In the genomic region with DNA sequence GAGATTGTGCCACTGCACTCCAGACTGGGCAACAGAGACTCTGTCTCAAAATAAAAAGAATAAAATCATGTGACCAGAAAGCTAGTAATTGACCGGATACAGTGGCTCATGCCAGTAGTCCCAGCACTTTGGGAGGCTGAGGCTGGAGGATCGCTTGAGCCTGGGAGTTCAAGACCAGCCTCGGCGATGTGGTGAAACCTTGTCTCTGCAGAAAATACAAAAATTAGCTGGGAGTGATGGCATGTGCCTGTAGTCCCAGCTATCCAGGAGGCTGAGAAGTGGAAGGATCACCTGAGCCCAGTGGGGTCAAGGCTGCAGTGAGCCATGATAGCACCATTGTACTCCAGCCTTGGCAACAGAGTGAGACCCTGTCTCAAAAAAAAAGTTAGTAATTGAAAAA, we compare ENCODE assay signal across 25 cellular contexts.
"Had no signal": no experiment of that assay in that cellular context is flagged by ENCODE, and none has a peak within 500 bp of the region (broad histone marks: within the 10 kb centered on the region; RNA-seq: fewer than 3 reads in every experiment).

No MANE protein-coding gene starts in this region.

- H3K27ac Mint-ChIP-seq: activated CD4-positive, alpha-beta memory T cell treated with anti-CD3 and anti-CD28 coated beads, Interleukin-2, amount 10 ng/mL, durations not matched to agents 7 days and 5 days; activated CD4-positive, alpha-beta T cell treated with anti-CD3 and anti-CD28 coated beads, Interleukin-2, amount 10 ng/mL, durations not matched to agents 7 days and 5 days; activated CD8-positive, alpha-beta memory T cell treated with anti-CD3 and anti-CD28 coated beads, Interleukin-2, amount 10 ng/mL, durations not matched to agents 7 days and 5 days; neural progenitor cell; WTC11 had no signal

- H3K4me1 ChIP-seq: neural progenitor cell, testis, transverse colon had no signal

- H3K27ac ChIP-seq: epithelial cell of prostate, esophagus squamous epithelium, hepatocyte, neural progenitor cell, testis, transverse colon had no signal

- H3K9me3 Mint-ChIP-seq: activated CD4-positive, alpha-beta memory T cell treated with anti-CD3 and anti-CD28 coated beads, Interleukin-2, amount 10 ng/mL, durations not matched to agents 7 days and 5 days; activated CD4-positive, alpha-beta T cell treated with anti-CD3 and anti-CD28 coated beads, Interleukin-2, amount 10 ng/mL, durations not matched to agents 7 days and 5 days; neural progenitor cell had no signal

- ATAC-seq: activated CD8-positive, alpha-beta memory T cell treated with anti-CD3 and anti-CD28 coated beads, Interleukin-2, amount 10 ng/mL, durations not matched to agents 7 days and 5 days; left cardiac atrium; left ventricle myocardium superior; right cardiac atrium; stimulated activated naive CD8-positive, alpha-beta T cell treated with anti-CD3 and anti-CD28 coated beads, Interleukin-15, Interleukin-2, amounts not matched to agents 100 U/mL and 50 U/mL, for 24 hours; WTC11 had no signal

- H3K27me3 ChIP-seq: esophagus squamous epithelium, hepatocyte, neural progenitor cell, spleen, testis, transverse colon had no signal

- DNase-seq: activated CD4-positive, alpha-beta memory T cell treated with anti-CD3 and anti-CD28 coated beads, Interleukin-2, amount 10 ng/mL, durations not matched to agents 7 days and 5 days; activated CD4-positive, alpha-beta T cell treated with anti-CD3 and anti-CD28 coated beads for 1 hour; activated CD4-positive, alpha-beta T cell treated with anti-CD3 and anti-CD28 coated beads, Interleukin-2, amount 10 ng/mL, durations not matched to agents 7 days and 5 days; activated CD8-positive, alpha-beta memory T cell treated with anti-CD3 and anti-CD28 coated beads, Interleukin-2, amount 10 ng/mL, durations not matched to agents 7 days and 5 days; anterior cingulate cortex; dermis blood vessel endothelial cell; effector CD4-positive, alpha-beta T cell; esophagus squamous epithelium; foreskin melanocyte; islet precursor cell; left cardiac atrium; left ventricle myocardium superior; posterior cingulate gyrus; right cardiac atrium; spleen; stimulated activated naive CD8-positive, alpha-beta T cell treated with anti-CD3 and anti-CD28 coated beads, Interleukin-15, Interleukin-2, amounts not matched to agents 100 U/mL and 50 U/mL, for 24 hours; SW 1271; T-helper 2 cell; testis; transverse colon had no signal

- H3K27me3 Mint-ChIP-seq: activated CD4-positive, alpha-beta memory T cell treated with anti-CD3 and anti-CD28 coated beads, Interleukin-2, amount 10 ng/mL, durations not matched to agents 7 days and 5 days; activated CD4-positive, alpha-beta T cell treated with anti-CD3 and anti-CD28 coated beads, Interleukin-2, amount 10 ng/mL, durations not matched to agents 7 days and 5 days; activated CD8-positive, alpha-beta memory T cell treated with anti-CD3 and anti-CD28 coated beads, Interleukin-2, amount 10 ng/mL, durations not matched to agents 7 days and 5 days; activated naive CD8-positive, alpha-beta T cell had no signal

- H3K4me3 ChIP-seq: esophagus squamous epithelium, hepatocyte, neural progenitor cell, spleen, testis, transverse colon had no signal

- H3K4me3 Mint-ChIP-seq: activated CD4-positive, alpha-beta memory T cell treated with anti-CD3 and anti-CD28 coated beads, Interleukin-2, amount 10 ng/mL, durations not matched to agents 7 days and 5 days; activated CD4-positive, alpha-beta T cell treated with anti-CD3 and anti-CD28 coated beads, Interleukin-2, amount 10 ng/mL, durations not matched to agents 7 days and 5 days; activated CD8-positive, alpha-beta memory T cell treated with anti-CD3 and anti-CD28 coated beads, Interleukin-2, amount 10 ng/mL, durations not matched to agents 7 days and 5 days; activated naive CD8-positive, alpha-beta T cell; neural progenitor cell; WTC11 had no signal

- H3K9me3 ChIP-seq: esophagus squamous epithelium, spleen, testis, transverse colon had no signal

- H3K4me1 Mint-ChIP-seq: neural progenitor cell, WTC11 had no signal
